In the genomic region with DNA sequence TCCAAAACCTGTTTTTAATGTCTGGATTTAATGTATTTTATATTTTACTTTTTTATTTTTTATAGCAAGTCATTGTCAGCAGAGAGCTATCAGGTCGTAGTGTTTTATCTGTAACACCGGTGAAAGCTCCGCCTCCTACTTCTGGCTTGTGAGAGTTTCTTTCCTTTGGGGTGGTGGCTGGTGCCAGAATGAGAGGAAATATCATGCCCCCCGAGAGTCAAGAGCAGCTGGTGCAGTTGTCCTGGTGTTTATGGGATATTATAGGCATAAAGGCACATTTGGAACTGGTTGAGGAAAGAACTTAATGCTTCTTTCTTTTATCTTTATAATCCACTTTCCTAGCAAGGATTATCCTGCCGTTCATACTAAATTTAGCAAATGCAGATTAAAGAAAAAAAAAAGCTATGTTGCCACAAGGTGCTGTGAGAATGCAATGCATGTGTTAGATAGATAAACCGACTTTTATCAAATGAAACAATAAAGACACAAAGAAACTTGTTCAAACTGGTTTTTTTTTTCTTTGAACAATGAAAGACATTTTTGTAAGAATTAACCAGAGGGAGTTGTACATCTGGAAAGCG, we compare ENCODE assay signal across 25 cellular contexts.
A peak's percentile ranks its signal among the peaks of the same experiment; 100 is the strongest.
DNase-seq lines count a peak whose midpoint lies in the region; ATAC-seq, FAIRE-seq and TF ChIP-seq lines count a peak whose summit lies in the region.
"Had no signal": no experiment of that assay in that cellular context is flagged by ENCODE, and none has a peak within 500 bp of the region (broad histone marks: within the 10 kb centered on the region; RNA-seq: fewer than 3 reads in every experiment).

No MANE protein-coding gene starts in this region.

- no peaks in the 10 kb centered on the region for H3K9me2 ChIP-seq in GM23338 (ENCODE audit: insufficient read depth)

- H3K56ac ChIP-seq in mesendoderm (ENCODE audit: low read length): no peak overlapping the region

- H3K4me2 ChIP-seq in GM23338 (no peak overlapping the region), mesendoderm (ENCODE audit: low read length) (no peak overlapping the region)
- H3K4me2 ChIP-seq: BLaER1 treated with 17β-estradiol and CSF1 and Interleukin-3, amounts not matched to agents 10 nM and 100 nM had no signal

- H3K4ac ChIP-seq in mesendoderm (ENCODE audit: low read depth, low read length): no peak overlapping the region

- no CpG with 5 or more reads among the region's 7 CpGs for WGBS in mesendoderm (ENCODE audit: extremely low coverage, insufficient coverage, low lambda C conversion rate)

- H4K8ac ChIP-seq in mesendoderm (ENCODE audit: low read depth, low read length): no peak overlapping the region

- H3K4me3 ChIP-seq in ACC112 (ENCODE audit: low read depth, low read length) (no peak overlapping the region), GM23338 (no peak overlapping the region), SK-N-MC (0 out of 2 replicates have a peak overlapping the region, but pooled peaks have one; percentile 4), mesendoderm (ENCODE audit: low read length) (no peak overlapping the region)
- H3K4me3 ChIP-seq: BLaER1 treated with 17β-estradiol and CSF1 and Interleukin-3, amounts not matched to agents 10 nM and 100 nM; dorsolateral prefrontal cortex; GM12878; lung; thoracic aorta had no signal

- H2AK5ac ChIP-seq in mesendoderm (ENCODE audit: low read length): no peak overlapping the region

- H3K4me1 Mint-ChIP-seq in GM23338 (peaks cover 13% of the 10 kb centered on the region; the same call in 2 of the 3 replicates), natural killer cell (no peaks in the 10 kb centered on the region), HFFc6 (ENCODE audit: low read depth) (no peaks in the 10 kb centered on the region)
- H3K4me1 Mint-ChIP-seq: central memory CD8-positive, alpha-beta T cell had no signal

- H3K23ac ChIP-seq in mesendoderm (ENCODE audit: low read length): no peak overlapping the region

- H4K5ac ChIP-seq in mesendoderm (ENCODE audit: low read length): no peak overlapping the region

- no peak overlapping the region for H3K18ac ChIP-seq in mesendoderm (ENCODE audit: low read length)

- no peak for ATAC-seq in GM23338
- no peak for ATAC-seq in natural killer cell
- ATAC-seq: activated CD8-positive, alpha-beta T cell treated with anti-CD3 and anti-CD28 coated beads, Interleukin-2, amount 10 ng/mL, durations not matched to agents 7 days and 5 days; GM12878; stimulated activated naive CD8-positive, alpha-beta T cell treated with anti-CD3 and anti-CD28 coated beads, Interleukin-15, Interleukin-2, amounts not matched to agents 100 U/mL and 50 U/mL, for 24 hours had no signal

- no peak for FAIRE-seq in H54 (lab: Jason Lieb, UNC)
- FAIRE-seq: astrocyte, GM12878, keratinocyte, urothelium cell line had no signal

- no peak overlapping the region for H2BK120ac ChIP-seq in mesendoderm (ENCODE audit: low read depth, low read length)

- H3K27me3 Mint-ChIP-seq in GM23338 (ENCODE audit: insufficient read depth, low read depth, poor library complexity): no peaks in the 10 kb centered on the region
- H3K27me3 Mint-ChIP-seq in natural killer cell (ENCODE audit: low read depth in 2 of 2): no peaks in the 10 kb centered on the region
- H3K27me3 Mint-ChIP-seq in HFFc6 (ENCODE audit: insufficient read depth): no peaks in the 10 kb centered on the region
- H3K27me3 Mint-ChIP-seq: central memory CD8-positive, alpha-beta T cell had no signal

- TF ChIP-seq CTCF in GM23338 (conservative IDR thresholded peaks at IDR 0.05; ENCODE audit: low read depth in 2 of 2) (no peak), natural killer cell (IDR thresholded peaks at IDR 0.05) (no peak), HFFc6 (IDR thresholded peaks at IDR 0.05) (no peak)

- DNase-seq in GM23338 (ENCODE audit: low spot score): peak; percentile 4
- no peak for DNase-seq in SK-N-MC (ENCODE audit: low read depth, low spot score)
- peak; percentile 46 for DNase-seq in mesendoderm
- DNase-seq in activated effector memory CD4-positive, alpha-beta T cell treated with anti-CD3 and anti-CD28 coated beads, Interleukin-2, amount 50 U/mL, for 16 hours: no peak
- no peak for DNase-seq in natural killer cell
- DNase-seq in H54 (ENCODE audit: insufficient read length, low spot score): no peak
- no peak for DNase-seq in HFFc6
- DNase-seq: activated CD8-positive, alpha-beta T cell treated with anti-CD3 and anti-CD28 coated beads, Interleukin-2, amount 10 ng/mL, durations not matched to agents 7 days and 5 days; activated effector memory CD4-positive, alpha-beta T cell treated with Interleukin-2 at 50 U/mL for 16 hours; activated T-cell treated with anti-CD3 and anti-CD28 coated beads for 4 hours; Caco-2; H7; IMR-90; NCI-H526 treated with DMSO at 0.1 percent for 48 hours; stimulated activated naive CD8-positive, alpha-beta T cell treated with anti-CD3 and anti-CD28 coated beads, Interleukin-15, Interleukin-2, amounts not matched to agents 100 U/mL and 50 U/mL, for 24 hours had no signal

- H3K79me2 ChIP-seq in ACC112 (ENCODE audit: control insufficient read depth, insufficient read depth, low read length, unreplicated experiment): no peaks in the 10 kb centered on the region
- no peaks in the 10 kb centered on the region for H3K79me2 ChIP-seq in GM23338 (replicated peaks; ENCODE audit: insufficient read depth)
- no peaks in the 10 kb centered on the region for H3K79me2 ChIP-seq in mesendoderm (ENCODE audit: control insufficient read depth, insufficient read depth, low read length)

- H3K27ac ChIP-seq in ACC112 (ENCODE audit: low read depth, low read length): no peak overlapping the region
- H3K27ac ChIP-seq in GM23338 (ENCODE audit: low read depth): no peak overlapping the region
- H3K27ac ChIP-seq in SK-N-MC: no peak overlapping the region
- H3K27ac ChIP-seq in mesendoderm (ENCODE audit: low read depth, low read length): no peak overlapping the region
- H3K27ac ChIP-seq: BLaER1 treated with 17β-estradiol and CSF1 and Interleukin-3, amounts not matched to agents 10 nM and 100 nM; thoracic aorta had no signal

- H3K9me3 Mint-ChIP-seq in GM23338 (no peaks in the 10 kb centered on the region), natural killer cell (peaks cover 7 to 12% of the 10 kb centered on the region in 2 donors), HFFc6 (no peaks in the 10 kb centered on the region)

- H3K4me3 Mint-ChIP-seq in GM23338 (no peak overlapping the region), natural killer cell (no peak overlapping the region), HFFc6 (no peak overlapping the region)
- H3K4me3 Mint-ChIP-seq: activated CD8-positive, alpha-beta T cell treated with anti-CD3 and anti-CD28 coated beads, Interleukin-2, amount 10 ng/mL, durations not matched to agents 7 days and 5 days; central memory CD8-positive, alpha-beta T cell had no signal

- H2AFZ ChIP-seq in ACC112 (ENCODE audit: low read length, unreplicated experiment) (peak overlapping the region; percentile 14), GM23338 (no peak overlapping the region; the same call in 1 of the 2 replicates)

- no peak for TF ChIP-seq POLR2A in H54 (IDR thresholded peaks at IDR 0.05; ENCODE audit: low read depth, low read length)

- H3K9ac ChIP-seq in SK-N-MC (ENCODE audit: insufficient read length) (no peak overlapping the region), mesendoderm (ENCODE audit: low read length) (no peak overlapping the region)
- H3K9ac ChIP-seq: BLaER1 treated with 17β-estradiol and CSF1 and Interleukin-3, amounts not matched to agents 10 nM and 100 nM had no signal

- no peaks in the 10 kb centered on the region for H3K36me3 ChIP-seq in ACC112 (ENCODE audit: insufficient read depth, low read length)
- H3K36me3 ChIP-seq in GM23338 (ENCODE audit: insufficient read depth): no peaks in the 10 kb centered on the region
- H3K36me3 ChIP-seq in SK-N-MC (ENCODE audit: insufficient read depth, low read length): no peaks in the 10 kb centered on the region
- no peaks in the 10 kb centered on the region for H3K36me3 ChIP-seq in mesendoderm (ENCODE audit: control insufficient read depth, insufficient read depth, low read length)
- H3K36me3 ChIP-seq: BLaER1 treated with 17β-estradiol and CSF1 and Interleukin-3, amounts not matched to agents 10 nM and 100 nM; thoracic aorta had no signal

- H2BK15ac ChIP-seq in mesendoderm (replicated peaks; ENCODE audit: low read depth): no peak overlapping the region

- no peak overlapping the region for H3K27ac Mint-ChIP-seq in GM23338
- H3K27ac Mint-ChIP-seq in natural killer cell: no peak overlapping the region
- H3K27ac Mint-ChIP-seq in HFFc6: no peak overlapping the region
- H3K27ac Mint-ChIP-seq: activated CD8-positive, alpha-beta T cell treated with anti-CD3 and anti-CD28 coated beads, Interleukin-2, amount 10 ng/mL, durations not matched to agents 7 days and 5 days had no signal

- H2BK5ac ChIP-seq in mesendoderm (ENCODE audit: low read length): no peak overlapping the region

- intact Hi-C loops in natural killer cell (cut with micrococcal nuclease): no loop called here

- no peaks in the 10 kb centered on the region for H3K79me1 ChIP-seq in mesendoderm (ENCODE audit: low read length)

- H3K27me3 ChIP-seq in ACC112 (ENCODE audit: insufficient read depth, low read length) (no peaks in the 10 kb centered on the region), GM23338 (ENCODE audit: insufficient read depth) (no peaks in the 10 kb centered on the region), mesendoderm (ENCODE audit: insufficient read depth, low read length, poor library complexity) (no peaks in the 10 kb centered on the region)
- H3K27me3 ChIP-seq: BLaER1 treated with 17β-estradiol and CSF1 and Interleukin-3, amounts not matched to agents 10 nM and 100 nM; dorsolateral prefrontal cortex had no signal

- H3F3A ChIP-seq in GM23338 (replicated peaks; ENCODE audit: low read depth): no peaks in the 10 kb centered on the region

- H3K36me3 Mint-ChIP-seq in GM23338 (ENCODE audit: low read depth): no peaks in the 10 kb centered on the region
- no peaks in the 10 kb centered on the region for H3K36me3 Mint-ChIP-seq in natural killer cell
- H3K36me3 Mint-ChIP-seq in HFFc6 (ENCODE audit: low read depth): no peaks in the 10 kb centered on the region

- no peaks in the 10 kb centered on the region for H3K9me3 ChIP-seq in SK-N-MC (ENCODE audit: low read depth, low read length)
- H3K9me3 ChIP-seq: BLaER1 treated with 17β-estradiol and CSF1 and Interleukin-3, amounts not matched to agents 10 nM and 100 nM; Caco-2; thoracic aorta had no signal

- H4K20me1 ChIP-seq in GM23338 (replicated peaks; ENCODE audit: insufficient read depth): no peaks in the 10 kb centered on the region
- H4K20me1 ChIP-seq: BLaER1 treated with 17β-estradiol and CSF1 and Interleukin-3, amounts not matched to agents 10 nM and 100 nM had no signal

- H3K4me1 ChIP-seq in ACC112 (ENCODE audit: control insufficient read depth, insufficient read depth, low read length, unreplicated experiment) (peaks cover 5% of the 10 kb centered on the region), GM23338 (ENCODE audit: insufficient read depth) (peaks cover 7% of the 10 kb centered on the region), mesendoderm (ENCODE audit: control insufficient read depth, low read depth, low read length) (no peaks in the 10 kb centered on the region)
- H3K4me1 ChIP-seq: BLaER1 treated with 17β-estradiol and CSF1 and Interleukin-3, amounts not matched to agents 10 nM and 100 nM; Caco-2 had no signal

TF ChIP-seq in GM23338, 12 proteins besides CTCF, POLR2A, EP300 and RAD21 (continues in another document):
- TF ChIP-seq STAT1 (IDR thresholded peaks at IDR 0.05; ENCODE audit: unreplicated experiment) (no peak), POLR2AphosphoS5 (IDR thresholded peaks at IDR 0.05; ENCODE audit: low read depth) (no peak)

Comparison
In these comparisons a context has a peak if more than half of its experiments do, and no peak if none do; other contexts are left out.
1. DNase-seq: peak in GM23338 (single experiment) and mesendoderm (single experiment); none in SK-N-MC (single experiment), activated effector memory CD4-positive, alpha-beta T cell treated with anti-CD3 and anti-CD28 coated beads, Interleukin-2, amount 50 U/mL, for 16 hours (single experiment), natural killer cell (single experiment), H54 (single experiment) and HFFc6 (single experiment).